Comparison of ENCODE assay signal across 11 cellular contexts in the genomic region with DNA sequence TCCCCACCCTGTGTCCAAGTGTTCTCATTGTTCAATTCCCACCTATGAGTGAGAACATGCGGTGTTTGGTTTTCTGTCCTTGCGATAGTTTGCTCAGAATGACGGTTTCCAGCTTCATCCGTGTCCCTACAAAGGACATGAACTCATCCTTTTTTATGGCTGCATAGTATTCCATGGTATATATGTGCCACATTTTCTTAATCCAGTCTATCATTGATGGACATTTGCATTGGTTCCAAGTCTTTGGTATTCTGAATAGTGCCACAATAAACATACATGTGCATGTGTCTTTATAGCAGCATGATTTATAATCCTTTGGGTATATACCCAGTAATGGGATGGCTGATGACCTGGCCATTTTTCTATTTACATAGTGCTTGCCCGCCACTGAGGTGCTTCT. TPM values are rescaled to one million over a fixed set of nuclear protein-coding genes. Genes with fewer than 3 reads are reported as not detected.
DNase-seq lines count a peak whose midpoint lies in the region; TF ChIP-seq lines count a peak whose summit lies in the region.
"Not testable (repeated sequence)": the region's sequence is repeated elsewhere in the genome, so short reads cannot be mapped to it uniquely, and the experiment has no call there.
"Had no signal": no experiment of that assay in that cellular context is flagged by ENCODE, and none has a peak within 500 bp of the region (broad histone marks: within the 10 kb centered on the region; RNA-seq: fewer than 3 reads in every experiment).

No MANE protein-coding gene starts in this region.

- not testable (repeated sequence) for BruUV-seq in OCI-LY7 (replicated peaks; lab: Mats Ljungman, UMichigan)

- H3K4me1 Mint-ChIP-seq in activated CD4-positive, alpha-beta memory T cell treated with anti-CD3 and anti-CD28 coated beads, Interleukin-2, amount 10 ng/mL, durations not matched to agents 7 days and 5 days = peaks cover 35% of the 10 kb centered on the region
- peaks cover 46% of the 10 kb centered on the region for H3K4me1 Mint-ChIP-seq in brain

- H3K9me3 Mint-ChIP-seq in activated CD4-positive, alpha-beta memory T cell treated with anti-CD3 and anti-CD28 coated beads, Interleukin-2, amount 10 ng/mL, durations not matched to agents 7 days and 5 days; brain: not testable (repeated sequence)

- H3K27ac Mint-ChIP-seq in activated CD4-positive, alpha-beta memory T cell treated with anti-CD3 and anti-CD28 coated beads, Interleukin-2, amount 10 ng/mL, durations not matched to agents 7 days and 5 days = not testable (repeated sequence)
- peak overlapping the region in 4 of 5 experiments; percentile 88 to 96 (median 94) for H3K27ac Mint-ChIP-seq in brain

- peaks cover 13% of the 10 kb centered on the region for H3K27me3 ChIP-seq in DOHH2 (ENCODE audit: control insufficient read depth, low read length)
- not testable (repeated sequence) for H3K27me3 ChIP-seq in muscle layer of duodenum (ENCODE audit: low read depth, low read length); rectal smooth muscle tissue (ENCODE audit: control insufficient read depth, insufficient read depth, low read length); vagina

- intact Hi-C loops in OCI-LY7 (cut with micrococcal nuclease; ENCODE audit: unreplicated experiment); vagina (cut with DNase I): not testable (repeated sequence)

- H3K27me3 Mint-ChIP-seq in activated CD4-positive, alpha-beta memory T cell treated with anti-CD3 and anti-CD28 coated beads, Interleukin-2, amount 10 ng/mL, durations not matched to agents 7 days and 5 days = peaks cover 14% of the 10 kb centered on the region
- peaks cover 17% of the 10 kb centered on the region for H3K27me3 Mint-ChIP-seq in brain

- TF ChIP-seq CTCF in DOHH2 (IDR thresholded peaks at IDR 0.05; ENCODE audit: low read depth, low read length, poor library complexity, severe bottlenecking); OCI-LY7 (conservative IDR thresholded peaks at IDR 0.05; ENCODE audit: low read length); brain (conservative IDR thresholded peaks at IDR 0.05); foreskin fibroblast (IDR thresholded peaks at IDR 0.05; ENCODE audit: low read depth, low read length); vagina (IDR thresholded peaks at IDR 0.05): not testable (repeated sequence)

- peak overlapping the region; percentile 81 for H3K4me3 Mint-ChIP-seq in activated CD4-positive, alpha-beta memory T cell treated with anti-CD3 and anti-CD28 coated beads, Interleukin-2, amount 10 ng/mL, durations not matched to agents 7 days and 5 days
- H3K4me3 Mint-ChIP-seq in brain = peak overlapping the region; percentile 86 to 92 (median 91)

- H3K79me2 ChIP-seq in DOHH2 (ENCODE audit: control insufficient read depth, low read length) (peaks cover 47% of the 10 kb centered on the region), OCI-LY7 (ENCODE audit: insufficient read depth, low read depth, low read length) (peaks cover 38% of the 10 kb centered on the region)

- H3K36me3 ChIP-seq in DOHH2 (ENCODE audit: control insufficient read depth, low read length) (peaks cover 30% of the 10 kb centered on the region), OCI-LY7 (ENCODE audit: insufficient read depth, low read length) (peaks cover 16% of the 10 kb centered on the region)
- not testable (repeated sequence) for H3K36me3 ChIP-seq in muscle layer of duodenum (ENCODE audit: control insufficient read depth in 1 of 2, insufficient read depth in 2 of 2, low read length in 2 of 2); rectal smooth muscle tissue (ENCODE audit: control insufficient read depth, insufficient read depth, low read length); vagina

- peak overlapping the region; percentile 53 for H3K9ac ChIP-seq in rectal smooth muscle tissue (ENCODE audit: low read length)

- peak overlapping the region; percentile 93 for H3K4me3 ChIP-seq in DOHH2 (ENCODE audit: low read length)
- H3K4me3 ChIP-seq in OCI-LY7 (ENCODE audit: low read depth, low read length, poor library complexity, severe bottlenecking) = peak overlapping the region; percentile 91
- peak overlapping the region; percentile 83 to 91 for H3K4me3 ChIP-seq in foreskin fibroblast (ENCODE audit: low read depth in 1 of 2, low read length in 2 of 2)
- H3K4me3 ChIP-seq in muscle layer of duodenum (ENCODE audit: low read depth in 1 of 2, low read length in 2 of 2) = peak overlapping the region; percentile 81 to 83
- H3K4me3 ChIP-seq in rectal smooth muscle tissue (ENCODE audit: low read length) = peak overlapping the region; percentile 84
- peak overlapping the region in 1 of 2 donors; percentile 98 for H3K4me3 ChIP-seq in vagina

- H3K4me2 ChIP-seq in DOHH2 (ENCODE audit: low read length) = peak overlapping the region; percentile 78
- peak overlapping the region; percentile 86 for H3K4me2 ChIP-seq in OCI-LY7 (ENCODE audit: low read length)

- H3K4me1 ChIP-seq in DOHH2 (ENCODE audit: control insufficient read depth, low read length) (peaks cover 19% of the 10 kb centered on the region), OCI-LY7 (ENCODE audit: insufficient read depth, low read length, poor library complexity, severe bottlenecking) (peaks cover 16% of the 10 kb centered on the region), muscle layer of duodenum (ENCODE audit: control insufficient read depth in 1 of 2, insufficient read depth in 2 of 2, low read length in 2 of 2) (peaks cover 10 to 12% of the 10 kb centered on the region in 2 donors), rectal smooth muscle tissue (ENCODE audit: control insufficient read depth, insufficient read depth, low read length) (peaks cover 11% of the 10 kb centered on the region), vagina (peaks cover 32% of the 10 kb centered on the region)

- CTCF ChIA-PET in OCI-LY7 (lab: Charles Lee; ENCODE audit: unreplicated experiment) = interaction anchor here (0.6 kb wide), 1 partner anchor 112 kb away, joined by 3 read pairs; no protein-coding TSS in a partner anchor
- CTCF ChIA-PET in activated CD4-positive, alpha-beta memory T cell treated with anti-CD3 and anti-CD28 coated beads, Interleukin-2, amount 10 ng/mL, durations not matched to agents 7 days and 5 days (lab: Charles Lee) = interaction anchor here (2.6 kb wide), 1 partner anchor 12 kb away, joined by 15 read pairs; no protein-coding TSS in a partner anchor

- H3K36me3 Mint-ChIP-seq in activated CD4-positive, alpha-beta memory T cell treated with anti-CD3 and anti-CD28 coated beads, Interleukin-2, amount 10 ng/mL, durations not matched to agents 7 days and 5 days (ENCODE audit: low read depth) = peaks cover 17% of the 10 kb centered on the region
- peaks cover 11% of the 10 kb centered on the region for H3K36me3 Mint-ChIP-seq in brain

- not testable (repeated sequence) for H3K9me2 ChIP-seq in DOHH2 (replicated peaks; ENCODE audit: control insufficient read depth, low read length); OCI-LY7 (ENCODE audit: insufficient read depth, low read length)

- H4K20me1 ChIP-seq in DOHH2 (ENCODE audit: control insufficient read depth, insufficient read depth, low read depth, low read length) (peaks cover 12% of the 10 kb centered on the region), OCI-LY7 (ENCODE audit: insufficient read depth, low read length) (peaks cover 18% of the 10 kb centered on the region; the same call in 1 of the 2 replicates)

- H3F3A ChIP-seq in DOHH2 (ENCODE audit: control insufficient read depth, insufficient read depth) = not testable (repeated sequence)

- H3K9me3 ChIP-seq in DOHH2 (ENCODE audit: control insufficient read depth, insufficient read depth, low read length); OCI-LY7 (ENCODE audit: low read length); muscle layer of duodenum (ENCODE audit: control insufficient read depth in 1 of 2, low read length in 2 of 2); vagina: not testable (repeated sequence)

- DNase-seq in OCI-LY7 (ENCODE audit: low spot score); activated CD4-positive, alpha-beta memory T cell treated with anti-CD3 and anti-CD28 coated beads, Interleukin-2, amount 10 ng/mL, durations not matched to agents 7 days and 5 days; foreskin fibroblast; vagina (ENCODE audit: extremely low spot score in 2 of 2): not testable (repeated sequence)

- POLR2A ChIA-PET in OCI-LY7 (lab: Charles Lee) = not testable (repeated sequence)
- POLR2A ChIA-PET in activated CD4-positive, alpha-beta memory T cell treated with anti-CD3 and anti-CD28 coated beads, Interleukin-2, amount 10 ng/mL, durations not matched to agents 7 days and 5 days (lab: Charles Lee) = interaction anchor here (1.2 to 3.5 kb wide), 3 partner anchors 13 to 58 kb away, joined by 4 to 60 read pairs (median 5); no protein-coding TSS in a partner anchor

- not testable (repeated sequence) for TF ChIP-seq POLR2A in vagina (IDR thresholded peaks at IDR 0.05)

- H2AFZ ChIP-seq in OCI-LY7 (ENCODE audit: low read length) = peak overlapping the region; percentile 89; the same call in 1 of the 2 replicates

- H3K27ac ChIP-seq in DOHH2 (ENCODE audit: low read depth, low read length); OCI-LY7 (ENCODE audit: low read depth, low read length, poor library complexity, severe bottlenecking); rectal smooth muscle tissue (ENCODE audit: low read depth, low read length): not testable (repeated sequence)
- H3K27ac ChIP-seq in muscle layer of duodenum (ENCODE audit: low read length) (peak overlapping the region; percentile 97), vagina (peak overlapping the region; percentile 62)

RNA-seq across cellular contexts. Expression of gene CHURC1, which starts 0.8 kb away (rescaled TPM):
- 33.0 and 34.0 TPM in 2 replicates for total RNA-seq in OCI-LY7 (2014; rRNA removed; shearing (Covaris generic))
- total RNA-seq in OCI-LY7 (2022) = 54.6 and 72.5 TPM in 2 replicates
- total RNA-seq in activated CD4-positive, alpha-beta memory T cell treated with anti-CD3 and anti-CD28 coated beads, Interleukin-2, amount 10 ng/mL, durations not matched to agents 7 days and 5 days = 10 to 100 TPM; 80.6 to 91.1 TPM
- polyA plus RNA-seq in brain (ENCODE audit: insufficient read depth, low read depth, low replicate concordance) = 27.1 TPM
- 57.9 TPM for total RNA-seq in vagina

RNA-seq across cellular contexts. Expression of gene GPX2, which starts 29.1 kb away (rescaled TPM):
- not detected in 2 replicates for total RNA-seq in OCI-LY7 (2014; rRNA removed; shearing (Covaris generic))
- not detected in 2 replicates for total RNA-seq in OCI-LY7 (2022)
- not detected for total RNA-seq in activated CD4-positive, alpha-beta memory T cell treated with anti-CD3 and anti-CD28 coated beads, Interleukin-2, amount 10 ng/mL, durations not matched to agents 7 days and 5 days
- polyA plus RNA-seq in brain (ENCODE audit: insufficient read depth, low read depth, low replicate concordance) = 23.8 TPM
- 77.3 TPM for total RNA-seq in vagina
- total RNA-seq: HT1080; RPMI7951; T-helper 1 cell treated with Interleukin-12 subunit alpha and Interleukin-12 subunit beta and Interleukin-4 antibody, amounts not matched to agents 30 ng/mL and 1 ng/mL, for 36 hours had no signal

RNA-seq across cellular contexts. Expression of gene SPTB, which starts 33.8 kb away (rescaled TPM):
- total RNA-seq in OCI-LY7 (2014; rRNA removed; shearing (Covaris generic)) = not detected in 2 replicates
- total RNA-seq in OCI-LY7 (2022) (not detected in 2 replicates), vagina (0.98 TPM)
- total RNA-seq in activated CD4-positive, alpha-beta memory T cell treated with anti-CD3 and anti-CD28 coated beads, Interleukin-2, amount 10 ng/mL, durations not matched to agents 7 days and 5 days = under 1 TPM; 0.08 to 0.10 TPM
- 6.2 TPM for polyA plus RNA-seq in brain (ENCODE audit: insufficient read depth, low read depth, low replicate concordance)
- total RNA-seq: T-helper 1 cell treated with Interleukin-12 subunit alpha and Interleukin-12 subunit beta and Interleukin-4 antibody, amounts not matched to agents 30 ng/mL and 1 ng/mL, for 36 hours had no signal

RNA-seq across cellular contexts. Expression of gene RAB15, which starts 58.7 kb away (rescaled TPM):
- total RNA-seq in OCI-LY7 (2014; rRNA removed; shearing (Covaris generic)) = 0.38 and 1.2 TPM in 2 replicates
- not detected in 2 replicates for total RNA-seq in OCI-LY7 (2022)
- 1 to 10 TPM; 1.5 to 1.7 TPM for total RNA-seq in activated CD4-positive, alpha-beta memory T cell treated with anti-CD3 and anti-CD28 coated beads, Interleukin-2, amount 10 ng/mL, durations not matched to agents 7 days and 5 days
- 28.0 TPM for polyA plus RNA-seq in brain (ENCODE audit: insufficient read depth, low read depth, low replicate concordance)
- total RNA-seq in vagina = 8.3 TPM

Comparison
In these comparisons a context has a peak if more than half of its experiments do, and no peak if none do; other contexts are left out.
1. RNA of gene GPX2, which starts 29.1 kb away (total RNA-seq): 77.3 TPM in vagina (single experiment); not detected in activated CD4-positive, alpha-beta memory T cell treated with anti-CD3 and anti-CD28 coated beads, Interleukin-2, amount 10 ng/mL, durations not matched to agents 7 days and 5 days and not detected in OCI-LY7; every median in the first group is over 10 times any median in the second.